In genomic region chr9:69759478-69760277, GRCh38 we compare ENCODE assay signal across 8 cellular contexts. TPM values are rescaled to one million over a fixed set of nuclear protein-coding genes. Genes with fewer than 3 reads are reported as not detected.
DNase-seq lines count a peak whose midpoint lies in the region; ATAC-seq lines count a peak whose summit lies in the region.

Gene PTAR1, minus strand, starts transcription at chr9:69760011. Its CDS starts 73 bp downstream, at chr9:69759938.

- ATAC-seq in GM21423 (IDR thresholded peaks at IDR 0.05; ENCODE audit: unreplicated experiment), result peak; percentile 89

- WGBS in mesodermal cell (ENCODE audit: insufficient coverage in 2 of 2), 2 experiments, result 0% methylated on average over 63 to 87 of the region's 95 CpGs

- H3K4me3 ChIP-seq in HUES48 (ENCODE audit: low read depth, low read length) (peak within 1 kb of the TSS; percentile 80), NT2/D1 (ENCODE audit: insufficient read length, low read depth) (peak within 1 kb of the TSS; percentile 86), mesodermal cell (ENCODE audit: extremely low read depth, insufficient read depth, low read length, poor library complexity, severe bottlenecking) (peak within 1 kb of the TSS; percentile 70)

- peaks cover 54% of the 10 kb centered on the region for H3K4me1 ChIP-seq in HUES48 (ENCODE audit: control insufficient read depth, insufficient read depth, low read length)
- H3K4me1 ChIP-seq in NT2/D1 (ENCODE audit: insufficient read depth, insufficient read length), result peaks cover 3% of the 10 kb centered on the region
- H3K4me1 ChIP-seq in mesodermal cell (ENCODE audit: control insufficient read depth, insufficient read depth, low read length, poor library complexity, severe bottlenecking), result peaks cover 3% of the 10 kb centered on the region

- no peaks in the 10 kb centered on the region for H3K9me3 ChIP-seq in HUES48 (ENCODE audit: control insufficient read depth, insufficient read depth, low read length)
- H3K9me3 ChIP-seq in NT2/D1 (ENCODE audit: insufficient read depth, low read length), result no peaks in the 10 kb centered on the region
- H3K9me3 ChIP-seq in mesodermal cell (ENCODE audit: control insufficient read depth, low read length), result no peaks in the 10 kb centered on the region

- H3K9ac ChIP-seq in HUES48 (ENCODE audit: low read depth, low read length) (peak within 1 kb of the TSS; percentile 84), NT2/D1 (ENCODE audit: insufficient read length, low read depth) (peak within 1 kb of the TSS; percentile 96)

- in situ Hi-C loops in Caki2 (cut with HindIII; ENCODE audit: low pct_unique_long_range_greater_than_20kb, low sequenced_read_pairs) (no loop called here), endometrial microvascular endothelial cells (cut with HindIII; ENCODE audit: inconsistent ontology term, low pct_unique_long_range_greater_than_20kb, low sequenced_read_pairs) (no loop called here)

- H3K36me3 ChIP-seq in HUES48 (ENCODE audit: control insufficient read depth, insufficient read depth, low read length) (peaks cover 35% of the 10 kb centered on the region), NT2/D1 (ENCODE audit: insufficient read depth, insufficient read length, low read length) (peaks cover 25% of the 10 kb centered on the region), mesodermal cell (ENCODE audit: control insufficient read depth, insufficient read depth, low read length) (peaks cover 5% of the 10 kb centered on the region)

- DNase-seq in Caki2 (ENCODE audit: low read depth) (peak; percentile 82), NT2/D1 (ENCODE audit: low read depth, low spot score) (peak; percentile 85)
- peak; percentile 66 for DNase-seq in activated CD8-positive, alpha-beta memory T cell treated with anti-CD3 and anti-CD28 coated beads, Interleukin-2, amount 50 U/mL, for 24 hours (ENCODE audit: extremely low read depth)
- peak; percentile 81 for DNase-seq in stimulated activated CD8-positive, alpha-beta memory T cell treated with anti-CD3 and anti-CD28 coated beads, Interleukin-15, amount 100 ng/mL, for 24 hours (ENCODE audit: low read depth)

- H3K27me3 ChIP-seq in HUES48 (ENCODE audit: control insufficient read depth, insufficient read depth, low read length), result no peaks in the 10 kb centered on the region
- H3K27me3 ChIP-seq in NT2/D1 (ENCODE audit: insufficient read depth, insufficient read length), result no peaks in the 10 kb centered on the region

- H3K27ac ChIP-seq in HUES48 (ENCODE audit: low read depth, low read length) (peak within 1 kb of the TSS; percentile 97), mesodermal cell (ENCODE audit: low read depth, low read length, severe bottlenecking) (peak within 1 kb of the TSS; percentile 93)

RNA-seq across cellular contexts. Expression of gene PTAR1, which starts in this region (rescaled TPM):
- 14.7 and 21.4 TPM in 2 replicates for total RNA-seq in Caki2 (2014; rRNA removed; shearing (Covaris generic); ENCODE audit: low replicate concordance)
- total RNA-seq in endometrial microvascular endothelial cells (ENCODE audit: inconsistent ontology term), result 43.3 TPM
- polyA plus RNA-seq in mesodermal cell (2013, experiment 1 of 2), result 27.6 TPM
- polyA plus RNA-seq in mesodermal cell (2013, experiment 2 of 2), result 23.6 TPM

Comparison
In these comparisons a context has a peak if more than half of its experiments do, and no peak if none do; other contexts are left out.
1. Peak in every context shown above with its lines: DNase-seq, ATAC-seq, H3K4me3 ChIP-seq and H3K27ac ChIP-seq.